Comparison of ENCODE assay signal across 8 cellular contexts in genomic region chr17:10295728-10296343, GRCh38.
DNase-seq lines count a peak whose midpoint lies in the region; ATAC-seq and TF ChIP-seq lines count a peak whose summit lies in the region.

No MANE protein-coding gene starts in this region.

- H3K4me3 ChIP-seq in RWPE2 (ENCODE audit: severe bottlenecking): no peak overlapping the region
- no peak overlapping the region for H3K4me3 ChIP-seq in upper lobe of right lung

- H3K27me3 ChIP-seq in RWPE2 (ENCODE audit: insufficient read depth, poor library complexity, severe bottlenecking) (no peaks in the 10 kb centered on the region), upper lobe of right lung (no peaks in the 10 kb centered on the region)

- H3K9me3 ChIP-seq in RWPE2 (ENCODE audit: severe bottlenecking) (no peaks in the 10 kb centered on the region), upper lobe of right lung (no peaks in the 10 kb centered on the region)

- no peak overlapping the region for H3K27ac ChIP-seq in RWPE2 (ENCODE audit: poor library complexity, severe bottlenecking)
- H3K27ac ChIP-seq in upper lobe of right lung: no peak overlapping the region

- H3K36me3 ChIP-seq in RWPE2 (ENCODE audit: low read depth) (no peaks in the 10 kb centered on the region), upper lobe of right lung (no peaks in the 10 kb centered on the region)

- intact Hi-C loops in upper lobe of right lung (cut with DNase I): no loop called here

- ATAC-seq in HG03139 (IDR thresholded peaks at IDR 0.05; ENCODE audit: unreplicated experiment): peak; percentile 63
- peak; percentile 60 for ATAC-seq in RWPE2 (ENCODE audit: low read depth)
- ATAC-seq in upper lobe of right lung: peak; percentile 80

- DNase-seq in NCI-H82 (lab: John Stamatoyannopoulos, UW): peak; percentile 71
- DNase-seq in NCI-H82 treated with DMSO at 0.1 percent for 48 hours (lab: John Stamatoyannopoulos, UW; ENCODE audit: unreplicated experiment): no peak
- DNase-seq in RWPE2 (ENCODE audit: low spot score): no peak
- DNase-seq in cerebellar cortex (ENCODE audit: low spot score): peak; percentile 51
- peak; percentile 11 to 71 for DNase-seq in lung microvascular endothelial cell (ENCODE audit: low read depth in 2 of 2)
- no peak for DNase-seq in upper lobe of right lung
- DNase-seq in stimulated activated naive CD4-positive, alpha-beta T cell treated with Interleukin-2 at 50 U/mL for 16 hours (lab: John Stamatoyannopoulos, UW): no peak

- TF ChIP-seq CTCF in RWPE2 (IDR thresholded peaks at IDR 0.05; ENCODE audit: poor library complexity, severe bottlenecking) (peak; percentile 74), upper lobe of right lung (IDR thresholded peaks at IDR 0.05) (peak; percentile 66)

- H3K4me1 ChIP-seq in RWPE2 (ENCODE audit: insufficient read depth, poor library complexity, severe bottlenecking) (peaks cover 14% of the 10 kb centered on the region), upper lobe of right lung (peaks cover 3% of the 10 kb centered on the region)

Comparison
In these comparisons a context has a peak if more than half of its experiments do, and no peak if none do; other contexts are left out.
1. DNase-seq: peak in NCI-H82 (single experiment), cerebellar cortex (single experiment) and lung microvascular endothelial cell (2 of 2); none in NCI-H82 treated with DMSO at 0.1 percent for 48 hours (single experiment), RWPE2 (single experiment), upper lobe of right lung (single experiment) and stimulated activated naive CD4-positive, alpha-beta T cell treated with Interleukin-2 at 50 U/mL for 16 hours (single experiment).
2. Peak in every context shown above with its lines, with median percentiles within 50 percentile points of each other: ATAC-seq.